ENCODE assay signal across 10 cellular contexts in genomic region chr2:10787176-10787968, GRCh38. TPM values are rescaled to one million over a fixed set of nuclear protein-coding genes. Genes with fewer than 3 reads are reported as not detected.
A peak's percentile ranks its signal among the peaks of the same experiment; 100 is the strongest.
DNase-seq lines count a peak whose midpoint lies in the region; ATAC-seq and TF ChIP-seq lines count a peak whose summit lies in the region.
"Had no signal": no experiment of that assay in that cellular context is flagged by ENCODE, and none has a peak within 500 bp of the region (broad histone marks: within the 10 kb centered on the region; RNA-seq: fewer than 3 reads in every experiment).

No MANE protein-coding gene starts in this region.

- in situ Hi-C loops in astrocyte of the cerebellum (cut with HindIII; ENCODE audit: low sequenced_read_pairs) = loop anchor here (5.0 kb wide), 1 partner anchor 45 kb away; no protein-coding TSS in a partner anchor

- H3K4me1 Mint-ChIP-seq in progenitor cell of endocrine pancreas (ENCODE audit: low read depth) = peaks cover 2% of the 10 kb centered on the region
- peaks cover 21% of the 10 kb centered on the region for H3K4me1 Mint-ChIP-seq in activated CD8-positive, alpha-beta memory T cell treated with anti-CD3 and anti-CD28 coated beads, Interleukin-2, amount 10 ng/mL, durations not matched to agents 7 days and 5 days

- H3K4me3 Mint-ChIP-seq in progenitor cell of endocrine pancreas (ENCODE audit: low read depth) = no peak overlapping the region
- no peak overlapping the region for H3K4me3 Mint-ChIP-seq in activated CD8-positive, alpha-beta memory T cell treated with anti-CD3 and anti-CD28 coated beads, Interleukin-2, amount 10 ng/mL, durations not matched to agents 7 days and 5 days

- H3K36me3 Mint-ChIP-seq in progenitor cell of endocrine pancreas (ENCODE audit: insufficient read depth) = peaks cover 52% of the 10 kb centered on the region
- H3K36me3 Mint-ChIP-seq in activated CD8-positive, alpha-beta memory T cell treated with anti-CD3 and anti-CD28 coated beads, Interleukin-2, amount 10 ng/mL, durations not matched to agents 7 days and 5 days = peaks cover 72% of the 10 kb centered on the region

- peak; percentile 30 for TF ChIP-seq CTCF in astrocyte of the cerebellum (IDR thresholded peaks at IDR 0.05; ENCODE audit: low read depth, low read length, missing control alignments)
- TF ChIP-seq CTCF in progenitor cell of endocrine pancreas (IDR thresholded peaks at IDR 0.05; ENCODE audit: unreplicated experiment) = peak; percentile 21

- H3K27ac Mint-ChIP-seq in progenitor cell of endocrine pancreas = no peak overlapping the region
- H3K27ac Mint-ChIP-seq in activated CD8-positive, alpha-beta memory T cell treated with anti-CD3 and anti-CD28 coated beads, Interleukin-2, amount 10 ng/mL, durations not matched to agents 7 days and 5 days = no peak overlapping the region

- H3K4me3 ChIP-seq in astrocyte of the cerebellum (ENCODE audit: low read depth, low read length) = no peak overlapping the region

- ATAC-seq in HG03045 (IDR thresholded peaks at IDR 0.05; ENCODE audit: unreplicated experiment) = no peak
- ATAC-seq in activated CD8-positive, alpha-beta memory T cell treated with anti-CD3 and anti-CD28 coated beads, Interleukin-2, amount 10 ng/mL, durations not matched to agents 7 days and 5 days = no peak

- H3K27me3 Mint-ChIP-seq in progenitor cell of endocrine pancreas = no peaks in the 10 kb centered on the region
- H3K27me3 Mint-ChIP-seq in activated CD8-positive, alpha-beta memory T cell treated with anti-CD3 and anti-CD28 coated beads, Interleukin-2, amount 10 ng/mL, durations not matched to agents 7 days and 5 days = no peaks in the 10 kb centered on the region

- CTCF ChIA-PET in activated CD8-positive, alpha-beta memory T cell treated with anti-CD3 and anti-CD28 coated beads, Interleukin-2, amount 10 ng/mL, durations not matched to agents 7 days and 5 days (lab: Charles Lee) = no interaction called here

- H3K9me3 Mint-ChIP-seq in progenitor cell of endocrine pancreas (ENCODE audit: low read depth) = no peaks in the 10 kb centered on the region
- H3K9me3 Mint-ChIP-seq in activated CD8-positive, alpha-beta memory T cell treated with anti-CD3 and anti-CD28 coated beads, Interleukin-2, amount 10 ng/mL, durations not matched to agents 7 days and 5 days (ENCODE audit: low read depth) = no peaks in the 10 kb centered on the region

- peak; percentile 33 to 45 for DNase-seq in NCI-H524 (lab: John Stamatoyannopoulos, UW)
- DNase-seq in NCI-H524 treated with DMSO at 0.1 percent for 48 hours (lab: John Stamatoyannopoulos, UW) = no peak
- peak; percentile 78 for DNase-seq in NCI-H1694 treated with DMSO at 0.1 percent for 48 hours (lab: John Stamatoyannopoulos, UW)
- no peak for DNase-seq in astrocyte of the cerebellum (ENCODE audit: low read depth)
- no peak for DNase-seq in progenitor cell of endocrine pancreas (ENCODE audit: low spot score, unreplicated experiment)
- DNase-seq in NCI-H345 (lab: John Stamatoyannopoulos, UW) = no peak
- no peak for DNase-seq in activated CD8-positive, alpha-beta memory T cell treated with anti-CD3 and anti-CD28 coated beads, Interleukin-2, amount 10 ng/mL, durations not matched to agents 7 days and 5 days
- DNase-seq: NCI-H2081, trophoblast cell had no signal

RNA-seq across cellular contexts. Expression of gene PDIA6, which starts 25.2 kb away (rescaled TPM):
- total RNA-seq in progenitor cell of endocrine pancreas = 248 and 249 TPM in 2 replicates
- 100 to 1,000 TPM; 134 to 174 TPM for total RNA-seq in activated CD8-positive, alpha-beta memory T cell treated with anti-CD3 and anti-CD28 coated beads, Interleukin-2, amount 10 ng/mL, durations not matched to agents 7 days and 5 days

Comparison
In these comparisons a context has a peak if more than half of its experiments do, and no peak if none do; other contexts are left out.
1. DNase-seq: peak in NCI-H524 (2 of 2) and NCI-H1694 treated with DMSO at 0.1 percent for 48 hours (single experiment); none in NCI-H524 treated with DMSO at 0.1 percent for 48 hours (single experiment), astrocyte of the cerebellum (single experiment), progenitor cell of endocrine pancreas (single experiment), NCI-H345 (single experiment) and activated CD8-positive, alpha-beta memory T cell treated with anti-CD3 and anti-CD28 coated beads, Interleukin-2, amount 10 ng/mL, durations not matched to agents 7 days and 5 days (single experiment).